Comparison of ENCODE assay signal across 23 cellular contexts in genomic region chr2:84779781-84780180, GRCh38.
DNase-seq lines count a peak whose midpoint lies in the region; ATAC-seq and TF ChIP-seq lines count a peak whose summit lies in the region.
"Had no signal": no experiment of that assay in that cellular context is flagged by ENCODE, and none has a peak within 500 bp of the region (broad histone marks: within the 10 kb centered on the region; RNA-seq: fewer than 3 reads in every experiment).

No MANE protein-coding gene starts in this region.

- peaks cover 66% of the 10 kb centered on the region for H3K4me1 Mint-ChIP-seq in activated CD4-positive, alpha-beta memory T cell treated with anti-CD3 and anti-CD28 coated beads, Interleukin-2, amount 10 ng/mL, durations not matched to agents 7 days and 5 days
- peaks cover 68% of the 10 kb centered on the region for H3K4me1 Mint-ChIP-seq in activated CD4-positive, alpha-beta memory T cell treated with anti-CD3 and anti-CD28 coated beads for 36 hours (ENCODE audit: low read depth)
- peaks cover 75% of the 10 kb centered on the region for H3K4me1 Mint-ChIP-seq in CD8-positive, alpha-beta T cell (ENCODE audit: low read depth)
- peaks cover 63% of the 10 kb centered on the region for H3K4me1 Mint-ChIP-seq in activated T-helper 1 cell treated with anti-CD3 and anti-CD28 coated beads, Interleukin-12 subunit alpha, Interleukin-12 subunit beta, Interleukin-2, Interleukin-4 antibody, amounts not matched to agents 30 ng/mL and 10 ng/mL and 1 ng/mL, durations not matched to agents 14 hours and 24 hours and 36 hours (ENCODE audit: low read depth)
- H3K4me1 Mint-ChIP-seq in HFFc6 (ENCODE audit: low read depth) = peaks cover 47% of the 10 kb centered on the region

- no peak for ATAC-seq in CD8-positive, alpha-beta T cell
- ATAC-seq in HG02884 (IDR thresholded peaks at IDR 0.05; ENCODE audit: unreplicated experiment) = no peak
- ATAC-seq: esophagus mucosa, right cardiac atrium had no signal

- POLR2A ChIA-PET in activated CD4-positive, alpha-beta memory T cell treated with anti-CD3 and anti-CD28 coated beads, Interleukin-2, amount 10 ng/mL, durations not matched to agents 7 days and 5 days (lab: Charles Lee) = interaction anchor here (0.7 to 5.9 kb wide), 7 partner anchors 39 to 281 kb away, joined by 3 to 66 read pairs (median 4); no protein-coding TSS in a partner anchor
- POLR2A ChIA-PET in activated CD4-positive, alpha-beta memory T cell treated with anti-CD3 and anti-CD28 coated beads for 36 hours (lab: Charles Lee) = interaction anchor here (0.7 kb wide), 1 partner anchor 11 kb away, joined by 3 read pairs; no protein-coding TSS in a partner anchor
- POLR2A ChIA-PET in CD8-positive, alpha-beta T cell (lab: Charles Lee) = interaction anchor here (0.6 to 1.1 kb wide), 2 partner anchors 62 to 66 kb away, joined by 3 read pairs; no protein-coding TSS in a partner anchor

- TF ChIP-seq CTCF in CD8-positive, alpha-beta T cell (IDR thresholded peaks at IDR 0.05) = no peak
- no peak for TF ChIP-seq CTCF in HFFc6 (IDR thresholded peaks at IDR 0.05)

- DNase-seq in activated CD4-positive, alpha-beta memory T cell treated with anti-CD3 and anti-CD28 coated beads, Interleukin-2, amount 10 ng/mL, durations not matched to agents 7 days and 5 days = no peak
- no peak for DNase-seq in activated CD4-positive, alpha-beta memory T cell treated with anti-CD3 and anti-CD28 coated beads for 36 hours
- DNase-seq in CD8-positive, alpha-beta T cell = no peak
- DNase-seq in activated T-helper 1 cell treated with anti-CD3 and anti-CD28 coated beads, Interleukin-12 subunit alpha, Interleukin-12 subunit beta, Interleukin-2, Interleukin-4 antibody, amounts not matched to agents 30 ng/mL and 10 ng/mL and 1 ng/mL, durations not matched to agents 14 hours and 24 hours and 36 hours (ENCODE audit: low spot score) = no peak
- DNase-seq in iris pigment epithelial cell (ENCODE audit: low read depth) = peak; percentile 29
- no peak for DNase-seq in HFFc6
- no peak for DNase-seq in SIG-M5 (lab: John Stamatoyannopoulos, UW)
- DNase-seq: activated naive CD8-positive, alpha-beta T cell treated with anti-CD3 and anti-CD28 coated beads, Interleukin-2, amount 10 ng/mL, durations not matched to agents 7 days and 5 days; EL; endodermal cell; glutamatergic neuron; GM23248; NCI-H446 treated with DMSO at 0.1 percent for 48 hours; NCI-H82; right cardiac atrium; SHP77 treated with DMSO at 0.1 percent for 48 hours; testis had no signal

- peaks cover 39% of the 10 kb centered on the region for H3K9me3 Mint-ChIP-seq in activated CD4-positive, alpha-beta memory T cell treated with anti-CD3 and anti-CD28 coated beads, Interleukin-2, amount 10 ng/mL, durations not matched to agents 7 days and 5 days
- peaks cover 16% of the 10 kb centered on the region for H3K9me3 Mint-ChIP-seq in activated CD4-positive, alpha-beta memory T cell treated with anti-CD3 and anti-CD28 coated beads for 36 hours
- H3K9me3 Mint-ChIP-seq in CD8-positive, alpha-beta T cell = peaks cover 23% of the 10 kb centered on the region
- H3K9me3 Mint-ChIP-seq in activated T-helper 1 cell treated with anti-CD3 and anti-CD28 coated beads, Interleukin-12 subunit alpha, Interleukin-12 subunit beta, Interleukin-2, Interleukin-4 antibody, amounts not matched to agents 30 ng/mL and 10 ng/mL and 1 ng/mL, durations not matched to agents 14 hours and 24 hours and 36 hours = peaks cover 50% of the 10 kb centered on the region
- H3K9me3 Mint-ChIP-seq in HFFc6 = peaks cover 13% of the 10 kb centered on the region

- peaks cover 29% of the 10 kb centered on the region for H3K36me3 Mint-ChIP-seq in activated CD4-positive, alpha-beta memory T cell treated with anti-CD3 and anti-CD28 coated beads, Interleukin-2, amount 10 ng/mL, durations not matched to agents 7 days and 5 days (ENCODE audit: low read depth)
- H3K36me3 Mint-ChIP-seq in activated CD4-positive, alpha-beta memory T cell treated with anti-CD3 and anti-CD28 coated beads for 36 hours = peaks cover 9% of the 10 kb centered on the region
- peaks cover 13% of the 10 kb centered on the region for H3K36me3 Mint-ChIP-seq in CD8-positive, alpha-beta T cell
- peaks cover 7% of the 10 kb centered on the region for H3K36me3 Mint-ChIP-seq in activated T-helper 1 cell treated with anti-CD3 and anti-CD28 coated beads, Interleukin-12 subunit alpha, Interleukin-12 subunit beta, Interleukin-2, Interleukin-4 antibody, amounts not matched to agents 30 ng/mL and 10 ng/mL and 1 ng/mL, durations not matched to agents 14 hours and 24 hours and 36 hours (ENCODE audit: low read depth)
- peaks cover 20% of the 10 kb centered on the region for H3K36me3 Mint-ChIP-seq in HFFc6 (ENCODE audit: low read depth)
- H3K36me3 Mint-ChIP-seq: memory B cell had no signal

- H3K27me3 Mint-ChIP-seq in activated CD4-positive, alpha-beta memory T cell treated with anti-CD3 and anti-CD28 coated beads, Interleukin-2, amount 10 ng/mL, durations not matched to agents 7 days and 5 days = no peaks in the 10 kb centered on the region
- no peaks in the 10 kb centered on the region for H3K27me3 Mint-ChIP-seq in activated CD4-positive, alpha-beta memory T cell treated with anti-CD3 and anti-CD28 coated beads for 36 hours
- H3K27me3 Mint-ChIP-seq in CD8-positive, alpha-beta T cell (ENCODE audit: low read depth) = no peaks in the 10 kb centered on the region
- no peaks in the 10 kb centered on the region for H3K27me3 Mint-ChIP-seq in activated T-helper 1 cell treated with anti-CD3 and anti-CD28 coated beads, Interleukin-12 subunit alpha, Interleukin-12 subunit beta, Interleukin-2, Interleukin-4 antibody, amounts not matched to agents 30 ng/mL and 10 ng/mL and 1 ng/mL, durations not matched to agents 14 hours and 24 hours and 36 hours (ENCODE audit: insufficient read depth)
- no peaks in the 10 kb centered on the region; the same call in 1 of the 2 replicates for H3K27me3 Mint-ChIP-seq in HFFc6 (ENCODE audit: insufficient read depth)
- H3K27me3 Mint-ChIP-seq: activated naive CD8-positive, alpha-beta T cell treated with anti-CD3 and anti-CD28 coated beads, Interleukin-2, amount 10 ng/mL, durations not matched to agents 7 days and 5 days had no signal

- intact Hi-C loops in activated CD4-positive, alpha-beta memory T cell treated with anti-CD3 and anti-CD28 coated beads for 36 hours (cut with micrococcal nuclease) = no loop called here
- intact Hi-C loops in CD8-positive, alpha-beta T cell (cut with DNase I, micrococcal nuclease) = loop anchor here (5.0 kb wide), 7 partner anchors 32 to 262 kb away; partner anchors contain the start of gene DNAH6 (in 1 of the 2)
- intact Hi-C loops in activated T-helper 1 cell treated with anti-CD3 and anti-CD28 coated beads, Interleukin-12 subunit alpha, Interleukin-12 subunit beta, Interleukin-2, Interleukin-4 antibody, amounts not matched to agents 30 ng/mL and 10 ng/mL and 1 ng/mL, durations not matched to agents 14 hours and 24 hours and 36 hours (cut with micrococcal nuclease) = no loop called here

- no peaks in the 10 kb centered on the region for H3K27me3 ChIP-seq in CD8-positive, alpha-beta T cell (ENCODE audit: insufficient read depth, low read length)
- H3K27me3 ChIP-seq: cardiac muscle cell, testis had no signal

- no peak overlapping the region for H3K4me3 ChIP-seq in CD8-positive, alpha-beta T cell (ENCODE audit: low read depth, low read length)
- H3K4me3 ChIP-seq: cardiac muscle cell, coronary artery, GM23248, smooth muscle cell, testis had no signal

- CTCF ChIA-PET in activated CD4-positive, alpha-beta memory T cell treated with anti-CD3 and anti-CD28 coated beads, Interleukin-2, amount 10 ng/mL, durations not matched to agents 7 days and 5 days (lab: Charles Lee) = interaction anchor here (0.7 to 2.2 kb wide), 3 partner anchors 38 to 146 kb away, joined by 3 to 9 read pairs (median 7); no protein-coding TSS in a partner anchor
- CTCF ChIA-PET in activated CD4-positive, alpha-beta memory T cell treated with anti-CD3 and anti-CD28 coated beads for 36 hours (lab: Charles Lee) = interaction anchor here (1.3 to 1.5 kb wide), 2 partner anchors 39 to 147 kb away, joined by 3 to 5 read pairs; no protein-coding TSS in a partner anchor
- CTCF ChIA-PET in CD8-positive, alpha-beta T cell (lab: Charles Lee) = no interaction called here

- peak overlapping the region; percentile 28 for H3K27ac Mint-ChIP-seq in activated CD4-positive, alpha-beta memory T cell treated with anti-CD3 and anti-CD28 coated beads, Interleukin-2, amount 10 ng/mL, durations not matched to agents 7 days and 5 days
- no peak overlapping the region for H3K27ac Mint-ChIP-seq in activated CD4-positive, alpha-beta memory T cell treated with anti-CD3 and anti-CD28 coated beads for 36 hours
- H3K27ac Mint-ChIP-seq in CD8-positive, alpha-beta T cell = peak overlapping the region; percentile 53
- peak overlapping the region; percentile 41 for H3K27ac Mint-ChIP-seq in activated T-helper 1 cell treated with anti-CD3 and anti-CD28 coated beads, Interleukin-12 subunit alpha, Interleukin-12 subunit beta, Interleukin-2, Interleukin-4 antibody, amounts not matched to agents 30 ng/mL and 10 ng/mL and 1 ng/mL, durations not matched to agents 14 hours and 24 hours and 36 hours
- H3K27ac Mint-ChIP-seq in HFFc6 = no peak overlapping the region
- H3K27ac Mint-ChIP-seq: endodermal cell, memory B cell had no signal

- H3K36me3 ChIP-seq in CD8-positive, alpha-beta T cell (ENCODE audit: insufficient read depth, low read length) = no peaks in the 10 kb centered on the region
- H3K36me3 ChIP-seq: cardiac muscle cell had no signal

- peaks cover 66% of the 10 kb centered on the region for H3K4me1 ChIP-seq in CD8-positive, alpha-beta T cell (ENCODE audit: insufficient read depth, low read length)
- H3K4me1 ChIP-seq: testis had no signal

- no peak overlapping the region for H3K27ac ChIP-seq in CD8-positive, alpha-beta T cell (ENCODE audit: low read depth, low read length)
- H3K27ac ChIP-seq: cardiac muscle cell, coronary artery, GM23248, testis had no signal

- H3K9me3 ChIP-seq in CD8-positive, alpha-beta T cell (ENCODE audit: low read length) = no peaks in the 10 kb centered on the region
- H3K9me3 ChIP-seq: testis had no signal

- H3K4me3 Mint-ChIP-seq in activated CD4-positive, alpha-beta memory T cell treated with anti-CD3 and anti-CD28 coated beads, Interleukin-2, amount 10 ng/mL, durations not matched to agents 7 days and 5 days = no peak overlapping the region
- H3K4me3 Mint-ChIP-seq in activated CD4-positive, alpha-beta memory T cell treated with anti-CD3 and anti-CD28 coated beads for 36 hours = no peak overlapping the region
- H3K4me3 Mint-ChIP-seq in CD8-positive, alpha-beta T cell = peak overlapping the region; percentile 13
- no peak overlapping the region for H3K4me3 Mint-ChIP-seq in activated T-helper 1 cell treated with anti-CD3 and anti-CD28 coated beads, Interleukin-12 subunit alpha, Interleukin-12 subunit beta, Interleukin-2, Interleukin-4 antibody, amounts not matched to agents 30 ng/mL and 10 ng/mL and 1 ng/mL, durations not matched to agents 14 hours and 24 hours and 36 hours
- H3K4me3 Mint-ChIP-seq in HFFc6 = no peak overlapping the region
- H3K4me3 Mint-ChIP-seq: activated naive CD8-positive, alpha-beta T cell treated with anti-CD3 and anti-CD28 coated beads, Interleukin-2, amount 10 ng/mL, durations not matched to agents 7 days and 5 days; endodermal cell; memory B cell had no signal

Comparison
In these comparisons a context has a peak if more than half of its experiments do, and no peak if none do; other contexts are left out.
1. H3K27ac Mint-ChIP-seq: peak in activated CD4-positive, alpha-beta memory T cell treated with anti-CD3 and anti-CD28 coated beads, Interleukin-2, amount 10 ng/mL, durations not matched to agents 7 days and 5 days (single experiment), CD8-positive, alpha-beta T cell (single experiment) and activated T-helper 1 cell treated with anti-CD3 and anti-CD28 coated beads, Interleukin-12 subunit alpha, Interleukin-12 subunit beta, Interleukin-2, Interleukin-4 antibody, amounts not matched to agents 30 ng/mL and 10 ng/mL and 1 ng/mL, durations not matched to agents 14 hours and 24 hours and 36 hours (single experiment); none in activated CD4-positive, alpha-beta memory T cell treated with anti-CD3 and anti-CD28 coated beads for 36 hours (single experiment) and HFFc6 (single experiment).
2. intact Hi-C loops: an anchor here in CD8-positive, alpha-beta T cell (5.0 kb wide); none called in activated CD4-positive, alpha-beta memory T cell treated with anti-CD3 and anti-CD28 coated beads for 36 hours and activated T-helper 1 cell treated with anti-CD3 and anti-CD28 coated beads, Interleukin-12 subunit alpha, Interleukin-12 subunit beta, Interleukin-2, Interleukin-4 antibody, amounts not matched to agents 30 ng/mL and 10 ng/mL and 1 ng/mL, durations not matched to agents 14 hours and 24 hours and 36 hours.